19 cellular contexts compared by ENCODE assay signal in the genomic region with DNA sequence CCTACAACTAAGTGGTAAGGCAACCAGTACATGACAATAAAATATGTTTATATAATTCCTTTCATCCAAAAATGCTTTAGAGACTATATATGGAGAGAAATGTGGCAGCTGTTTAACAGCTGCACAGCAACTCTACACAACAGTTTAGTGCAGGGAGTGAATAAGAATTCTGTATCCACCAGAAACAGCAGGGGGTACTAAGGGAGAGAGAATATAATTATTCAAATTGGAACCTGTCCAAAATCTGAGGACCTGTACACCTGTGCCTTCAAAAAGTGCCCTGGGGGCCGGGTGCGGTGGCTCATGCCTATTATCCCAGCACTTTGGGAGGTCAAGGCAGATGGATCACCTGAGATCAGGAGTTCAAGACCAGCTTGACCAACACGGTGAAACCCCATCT.
"Had no signal": no experiment of that assay in that cellular context is flagged by ENCODE, and none has a peak within 500 bp of the region (broad histone marks: within the 10 kb centered on the region; RNA-seq: fewer than 3 reads in every experiment).

No MANE protein-coding gene starts in this region.

- H3K27me3 ChIP-seq: tibial artery, uterus had no signal

- H3K27ac Mint-ChIP-seq: activated CD8-positive, alpha-beta memory T cell treated with anti-CD3 and anti-CD28 coated beads, Interleukin-2, amount 10 ng/mL, durations not matched to agents 7 days and 5 days; activated naive CD4-positive, alpha-beta T cell treated with anti-CD3 and anti-CD28 coated beads, Interleukin-2, amount 10 ng/mL, durations not matched to agents 7 days and 5 days; activated T-helper 2 cell treated with anti-CD3 and anti-CD28 coated beads, Interferon-gamma antibody, Interleukin-2, Interleukin-4, amounts not matched to agents 10 μg/mL and 5 μg/mL and 100 μg/mL, durations not matched to agents 14 hours and 24 hours and 36 hours; memory B cell had no signal

- H3K4me1 Mint-ChIP-seq: activated CD8-positive, alpha-beta memory T cell treated with anti-CD3 and anti-CD28 coated beads, Interleukin-2, amount 10 ng/mL, durations not matched to agents 7 days and 5 days; memory B cell; nephron progenitor cell had no signal

- DNase-seq: activated CD4-positive, alpha-beta T cell treated with anti-CD3 and anti-CD28 coated beads, Interleukin-2, amount 50 U/mL, for 48 hours; activated CD4-positive, CD25-positive, alpha-beta regulatory T cell treated with anti-CD3 and anti-CD28 coated beads, Interleukin-2, amount 50 U/mL, for 72 hours; activated CD8-positive, alpha-beta memory T cell treated with anti-CD3 and anti-CD28 coated beads, Interleukin-2, amount 10 ng/mL, durations not matched to agents 7 days and 5 days; activated naive CD4-positive, alpha-beta T cell treated with anti-CD3 and anti-CD28 coated beads, Interleukin-2, amount 10 ng/mL, durations not matched to agents 7 days and 5 days; activated T-cell treated with anti-CD3 and anti-CD28 coated beads, Interleukin-2, amount 50 U/mL, for 1 hour; dermis blood vessel endothelial cell; foreskin melanocyte; left ventricle myocardium inferior; nephron progenitor cell; occipital lobe; stimulated activated CD4-positive, alpha-beta T cell treated with anti-CD3 and anti-CD28 coated beads, Interleukin-15, amount 100 ng/mL, for 24 hours; stimulated activated CD4-positive, alpha-beta T cell treated with anti-CD3 and anti-CD28 coated beads, Interleukin-4, amount 100 ng/mL, for 24 hours; stimulated activated naive CD4-positive, alpha-beta T cell; tibial artery; uterus had no signal

- H3K9me3 Mint-ChIP-seq: activated naive CD4-positive, alpha-beta T cell treated with anti-CD3 and anti-CD28 coated beads, Interleukin-2, amount 10 ng/mL, durations not matched to agents 7 days and 5 days; activated T-helper 2 cell treated with anti-CD3 and anti-CD28 coated beads, Interferon-gamma antibody, Interleukin-2, Interleukin-4, amounts not matched to agents 10 μg/mL and 5 μg/mL and 100 μg/mL, durations not matched to agents 14 hours and 24 hours and 36 hours; memory B cell; nephron progenitor cell had no signal

- H3K4me3 ChIP-seq: left ventricle myocardium inferior, skin epidermis, tibial artery, uterus had no signal

- H3K9me3 ChIP-seq: left ventricle myocardium inferior, tibial artery, uterus had no signal

- H3K27ac ChIP-seq: epithelial cell of prostate, left ventricle myocardium inferior, skin epidermis, tibial artery, uterus had no signal

- H3K4me3 Mint-ChIP-seq: activated CD8-positive, alpha-beta memory T cell treated with anti-CD3 and anti-CD28 coated beads, Interleukin-2, amount 10 ng/mL, durations not matched to agents 7 days and 5 days; activated naive CD4-positive, alpha-beta T cell treated with anti-CD3 and anti-CD28 coated beads, Interleukin-2, amount 10 ng/mL, durations not matched to agents 7 days and 5 days; memory B cell; nephron progenitor cell had no signal

- H3K4me1 ChIP-seq: tibial artery, uterus had no signal

- ATAC-seq: activated CD8-positive, alpha-beta memory T cell treated with anti-CD3 and anti-CD28 coated beads, Interleukin-2, amount 10 ng/mL, durations not matched to agents 7 days and 5 days had no signal

- H3K27me3 Mint-ChIP-seq: activated CD8-positive, alpha-beta memory T cell treated with anti-CD3 and anti-CD28 coated beads, Interleukin-2, amount 10 ng/mL, durations not matched to agents 7 days and 5 days; activated naive CD4-positive, alpha-beta T cell treated with anti-CD3 and anti-CD28 coated beads, Interleukin-2, amount 10 ng/mL, durations not matched to agents 7 days and 5 days; memory B cell had no signal

- H3K36me3 ChIP-seq: uterus had no signal
